In genomic region chr4:15781427-15782095, GRCh38 we compare ENCODE assay signal across 11 cellular contexts. TPM values are rescaled to one million over a fixed set of nuclear protein-coding genes. Genes with fewer than 3 reads are reported as not detected.
DNase-seq lines count a peak whose midpoint lies in the region; ATAC-seq and TF ChIP-seq lines count a peak whose summit lies in the region.
"Had no signal": no experiment of that assay in that cellular context is flagged by ENCODE, and none has a peak within 500 bp of the region (broad histone marks: within the 10 kb centered on the region; RNA-seq: fewer than 3 reads in every experiment).

No MANE protein-coding gene starts in this region.

- H3K4me3 Mint-ChIP-seq in activated naive CD4-positive, alpha-beta T cell treated with anti-CD3 and anti-CD28 coated beads for 36 hours = no peak overlapping the region
- H3K4me3 Mint-ChIP-seq in activated B cell treated with CpG ODN at 0.5 μM for 24 hours = peak overlapping the region; percentile 32
- no peak overlapping the region for H3K4me3 Mint-ChIP-seq in stimulated activated naive B cell treated with anti-CD40 and anti-IgM and Interleukin-4, amounts not matched to agents 10 μg/mL and 1 μg/mL and 100 μg/mL, for 72 hours
- no peak overlapping the region for H3K4me3 Mint-ChIP-seq in chondrocyte (ENCODE audit: unreplicated experiment)

- H3K27ac Mint-ChIP-seq in activated naive CD4-positive, alpha-beta T cell treated with anti-CD3 and anti-CD28 coated beads for 36 hours = peak overlapping the region; percentile 30
- H3K27ac Mint-ChIP-seq in activated B cell treated with CpG ODN at 0.5 μM for 24 hours (no peak overlapping the region), chondrocyte (ENCODE audit: unreplicated experiment) (no peak overlapping the region)
- peak overlapping the region; percentile 27 for H3K27ac Mint-ChIP-seq in stimulated activated naive B cell treated with anti-CD40 and anti-IgM and Interleukin-4, amounts not matched to agents 10 μg/mL and 1 μg/mL and 100 μg/mL, for 72 hours

- no peaks in the 10 kb centered on the region for H3K9me3 Mint-ChIP-seq in activated naive CD4-positive, alpha-beta T cell treated with anti-CD3 and anti-CD28 coated beads for 36 hours
- H3K9me3 Mint-ChIP-seq in activated B cell treated with CpG ODN at 0.5 μM for 24 hours (peaks cover 5% of the 10 kb centered on the region), chondrocyte (ENCODE audit: low read depth) (no peaks in the 10 kb centered on the region)
- peaks cover 0 to 7% of the 10 kb centered on the region in 2 donors for H3K9me3 Mint-ChIP-seq in stimulated activated naive B cell treated with anti-CD40 and anti-IgM and Interleukin-4, amounts not matched to agents 10 μg/mL and 1 μg/mL and 100 μg/mL, for 72 hours

- peak; percentile 70 for DNase-seq in activated naive CD4-positive, alpha-beta T cell treated with anti-CD3 and anti-CD28 coated beads for 36 hours
- DNase-seq in activated naive CD4-positive, alpha-beta T cell (lab: John Stamatoyannopoulos, UW) = no peak
- no peak for DNase-seq in activated B cell treated with CpG ODN at 0.5 μM for 24 hours
- DNase-seq in stimulated activated naive B cell treated with anti-CD40 and anti-IgM and Interleukin-4, amounts not matched to agents 10 μg/mL and 1 μg/mL and 100 μg/mL, for 72 hours = no peak
- no peak for DNase-seq in NCI-H146 treated with DMSO at 0.1 percent for 48 hours (lab: John Stamatoyannopoulos, UW; ENCODE audit: unreplicated experiment)
- DNase-seq in chondrocyte (ENCODE audit: low spot score) = no peak
- DNase-seq in posterior vena cava (ENCODE audit: low spot score) = no peak
- DNase-seq: GOT3, lower lobe of right lung, NCI-H187 treated with DMSO at 0.1 percent for 48 hours had no signal

- peak; percentile 14 for ATAC-seq in HG03045 (IDR thresholded peaks at IDR 0.05; ENCODE audit: unreplicated experiment)
- no peak for ATAC-seq in activated B cell treated with CpG ODN at 0.5 μM for 24 hours (ENCODE audit: low read depth)
- peak; percentile 15 to 31 for ATAC-seq in stimulated activated naive B cell treated with anti-CD40 and anti-IgM and Interleukin-4, amounts not matched to agents 10 μg/mL and 1 μg/mL and 100 μg/mL, for 72 hours (replicated peaks)
- ATAC-seq: lower lobe of right lung had no signal

- CTCF ChIA-PET in activated naive CD4-positive, alpha-beta T cell treated with anti-CD3 and anti-CD28 coated beads for 36 hours (lab: Charles Lee) = interaction anchor here (1.1 to 2.8 kb wide), 4 partner anchors 21 to 51 kb away, joined by 3 to 30 read pairs (median 8); no protein-coding TSS in a partner anchor
- CTCF ChIA-PET in activated B cell treated with CpG ODN at 0.5 μM for 24 hours (lab: Charles Lee) = no interaction called here

- no peaks in the 10 kb centered on the region for H3K27me3 Mint-ChIP-seq in activated naive CD4-positive, alpha-beta T cell treated with anti-CD3 and anti-CD28 coated beads for 36 hours (ENCODE audit: low read depth)
- no peaks in the 10 kb centered on the region for H3K27me3 Mint-ChIP-seq in activated B cell treated with CpG ODN at 0.5 μM for 24 hours
- H3K27me3 Mint-ChIP-seq in stimulated activated naive B cell treated with anti-CD40 and anti-IgM and Interleukin-4, amounts not matched to agents 10 μg/mL and 1 μg/mL and 100 μg/mL, for 72 hours = no peaks in the 10 kb centered on the region
- H3K27me3 Mint-ChIP-seq in chondrocyte (ENCODE audit: low read depth) = peaks cover 29% of the 10 kb centered on the region

- H3K36me3 Mint-ChIP-seq in activated naive CD4-positive, alpha-beta T cell treated with anti-CD3 and anti-CD28 coated beads for 36 hours (ENCODE audit: low read depth) = peaks cover 55% of the 10 kb centered on the region
- H3K36me3 Mint-ChIP-seq in activated B cell treated with CpG ODN at 0.5 μM for 24 hours (ENCODE audit: low read depth) (peaks cover 7% of the 10 kb centered on the region), chondrocyte (ENCODE audit: low read depth) (no peaks in the 10 kb centered on the region)
- peaks cover 25 to 31% of the 10 kb centered on the region in 2 donors for H3K36me3 Mint-ChIP-seq in stimulated activated naive B cell treated with anti-CD40 and anti-IgM and Interleukin-4, amounts not matched to agents 10 μg/mL and 1 μg/mL and 100 μg/mL, for 72 hours

- H3K4me1 Mint-ChIP-seq in activated naive CD4-positive, alpha-beta T cell treated with anti-CD3 and anti-CD28 coated beads for 36 hours (ENCODE audit: low read depth) = peaks cover 61% of the 10 kb centered on the region
- peaks cover 86% of the 10 kb centered on the region for H3K4me1 Mint-ChIP-seq in activated B cell treated with CpG ODN at 0.5 μM for 24 hours
- H3K4me1 Mint-ChIP-seq in stimulated activated naive B cell treated with anti-CD40 and anti-IgM and Interleukin-4, amounts not matched to agents 10 μg/mL and 1 μg/mL and 100 μg/mL, for 72 hours = peaks cover 51 to 78% of the 10 kb centered on the region in 2 donors
- H3K4me1 Mint-ChIP-seq in chondrocyte (ENCODE audit: low read depth) = peaks cover 13% of the 10 kb centered on the region

- POLR2A ChIA-PET in activated B cell treated with CpG ODN at 0.5 μM for 24 hours (lab: Charles Lee) = interaction anchor here (0.5 kb wide), 1 partner anchor 51 kb away, joined by 3 read pairs; no protein-coding TSS in a partner anchor

- TF ChIP-seq CTCF in activated B cell treated with CpG ODN at 0.5 μM for 24 hours (IDR thresholded peaks at IDR 0.05) = no peak
- no peak for TF ChIP-seq CTCF in chondrocyte (IDR thresholded peaks at IDR 0.05)

- intact Hi-C loops in activated naive CD4-positive, alpha-beta T cell treated with anti-CD3 and anti-CD28 coated beads for 36 hours (cut with micrococcal nuclease) = loop anchor here (1.0 kb wide), 1 partner anchor 14 kb away; no protein-coding TSS in a partner anchor
- intact Hi-C loops in activated B cell treated with CpG ODN at 0.5 μM for 24 hours (cut with micrococcal nuclease) = loop anchor here (2.0 kb wide), 1 partner anchor 13 kb away; no protein-coding TSS in a partner anchor
- intact Hi-C loops in posterior vena cava (cut with DNase I) = loop anchor here in 1 of 2 donors (5.0 kb wide), 1 partner anchor 1676 kb away; no protein-coding TSS in a partner anchor

RNA-seq across cellular contexts. Expression of gene CD38, which starts 3.4 kb away (rescaled TPM):
- total RNA-seq in activated naive CD4-positive, alpha-beta T cell treated with anti-CD3 and anti-CD28 coated beads for 36 hours = 10 to 100 TPM; 18.5 to 20.0 TPM
- 5.0 and 5.8 TPM in 2 replicates for total RNA-seq in activated B cell treated with CpG ODN at 0.5 μM for 24 hours
- total RNA-seq in chondrocyte = not detected in 3 replicates
- total RNA-seq in posterior vena cava = 10 to 100 TPM; 12.1 to 16.1 TPM

Comparison
In these comparisons a context has a peak if more than half of its experiments do, and no peak if none do; other contexts are left out.
1. H3K27ac Mint-ChIP-seq: peak in activated naive CD4-positive, alpha-beta T cell treated with anti-CD3 and anti-CD28 coated beads for 36 hours (single experiment) and stimulated activated naive B cell treated with anti-CD40 and anti-IgM and Interleukin-4, amounts not matched to agents 10 μg/mL and 1 μg/mL and 100 μg/mL, for 72 hours (single experiment); none in activated B cell treated with CpG ODN at 0.5 μM for 24 hours (single experiment) and chondrocyte (single experiment).